Comparison of ENCODE assay signal across 8 cellular contexts in genomic region chr1:248841702-248842395, GRCh38. TPM values are rescaled to one million over a fixed set of nuclear protein-coding genes. Genes with fewer than 3 reads are reported as not detected.
DNase-seq lines count a peak whose midpoint lies in the region; ATAC-seq and TF ChIP-seq lines count a peak whose summit lies in the region.

No MANE protein-coding gene starts in this region.

- H3K4me1 ChIP-seq in CD4-positive, alpha-beta memory T cell (ENCODE audit: insufficient read depth, low read length), result peaks cover 36% of the 10 kb centered on the region
- H3K4me1 ChIP-seq in HEK293 (ENCODE audit: control insufficient read depth, insufficient read depth, low read length) (no peaks in the 10 kb centered on the region), sigmoid colon (peaks cover 0 to 48% (median 46%) of the 10 kb centered on the region in 4 donors)

- peak overlapping the region in 3 of 7 donors; percentile 29 to 70 (median 53) for H3K27ac Mint-ChIP-seq in CD4-positive, alpha-beta memory T cell
- peak overlapping the region; percentile 52; the same call in 1 of the 2 replicates for H3K27ac Mint-ChIP-seq in WTC11

- H3K4me1 Mint-ChIP-seq in CD4-positive, alpha-beta memory T cell, result peaks cover 13 to 36% (median 24%) of the 10 kb centered on the region in 4 donors
- peaks cover 4% of the 10 kb centered on the region for H3K4me1 Mint-ChIP-seq in WTC11

- peaks cover 13 to 28% of the 10 kb centered on the region in 2 donors for H3K36me3 Mint-ChIP-seq in CD4-positive, alpha-beta memory T cell
- peaks cover 12% of the 10 kb centered on the region for H3K36me3 Mint-ChIP-seq in WTC11

- H3K27ac ChIP-seq in CD4-positive, alpha-beta memory T cell (ENCODE audit: low read depth, low read length), result no peak overlapping the region
- H3K27ac ChIP-seq in HEK293 (ENCODE audit: extremely low read depth, low read depth, low read length) (no peak overlapping the region), sigmoid colon (peak overlapping the region; percentile 62 to 73 (median 72))

- intact Hi-C loops in CD4-positive, alpha-beta memory T cell (cut with micrococcal nuclease), result no loop called here
- intact Hi-C loops in sigmoid colon (cut with DNase I), result no loop called here

- H3K9me3 Mint-ChIP-seq in CD4-positive, alpha-beta memory T cell, result no peaks in the 10 kb centered on the region
- H3K9me3 Mint-ChIP-seq in WTC11, result no peaks in the 10 kb centered on the region

- TF ChIP-seq POLR2A in sigmoid colon (IDR thresholded peaks at IDR 0.05), result no peak

- CTCF ChIA-PET in CD4-positive, alpha-beta memory T cell (lab: Charles Lee; ENCODE audit: partially characterized antibody), result interaction anchor here (1.0 to 2.9 kb wide), 8 partner anchors 9 to 61 kb away, joined by 3 to 12 read pairs (median 5); partner anchors contain the start of genes SH3BP5L and ZNF692
- CTCF ChIA-PET in HEK293 (lab: Yijun Ruan, JAX), result interaction anchor here (0.6 to 0.7 kb wide), 2 partner anchors 10 to 19 kb away, joined by 3 read pairs; no protein-coding TSS in a partner anchor
- CTCF ChIA-PET in WTC11 (lab: Charles Lee), result interaction anchor here (0.6 to 1.9 kb wide), 16 partner anchors 8 to 84 kb away, joined by 3 to 25 read pairs (median 4); partner anchors contain the start of genes SH3BP5L and ZNF692

- TF ChIP-seq CTCF in HEK293 (tag by site-specific recombination; IDR thresholded peaks at IDR 0.05) (no peak), WTC11 (IDR thresholded peaks at IDR 0.05) (peak; percentile 36), fibroblast of the aortic adventitia (IDR thresholded peaks at IDR 0.05; ENCODE audit: insufficient read depth, low read length) (peak; percentile 76), sigmoid colon (IDR thresholded peaks at IDR 0.05) (peak in 3 of 4 experiments; percentile 40 to 52 (median 47))

- DNase-seq in CD4-positive, alpha-beta memory T cell, result peak in 4 of 5 donors; percentile 40 to 45 (median 42)
- DNase-seq in WTC11 (ENCODE audit: low spot score), result peak; percentile 62
- DNase-seq in fibroblast of the aortic adventitia (ENCODE audit: low read depth), result peak; percentile 83
- DNase-seq in sigmoid colon, result no peak
- DNase-seq in HuH-7 (ENCODE audit: low spot score), result no peak
- DNase-seq in HuH-7.5 (ENCODE audit: low spot score), result no peak
- no peak for DNase-seq in GOT3 (lab: John Stamatoyannopoulos, UW)

- no peak overlapping the region for H3K4me3 ChIP-seq in CD4-positive, alpha-beta memory T cell (ENCODE audit: low read length in 2 of 2)
- H3K4me3 ChIP-seq in HEK293 (ENCODE audit: low read depth, low read length) (no peak overlapping the region), fibroblast of the aortic adventitia (ENCODE audit: low read depth, low read length) (peak overlapping the region; percentile 6), sigmoid colon (no peak overlapping the region)

- no peak for TF ChIP-seq EP300 in sigmoid colon (IDR thresholded peaks at IDR 0.05)

- ATAC-seq in WTC11, result no peak; the same call in 1 of the 2 replicates

- no peak overlapping the region for H3K4me3 Mint-ChIP-seq in CD4-positive, alpha-beta memory T cell
- H3K4me3 Mint-ChIP-seq in WTC11, result no peak overlapping the region

- no peaks in the 10 kb centered on the region for H3K27me3 ChIP-seq in CD4-positive, alpha-beta memory T cell (ENCODE audit: insufficient read depth, low read length)
- H3K27me3 ChIP-seq in sigmoid colon, result no peaks in the 10 kb centered on the region

- H3K27me3 Mint-ChIP-seq in CD4-positive, alpha-beta memory T cell, result no peaks in the 10 kb centered on the region
- no peaks in the 10 kb centered on the region for H3K27me3 Mint-ChIP-seq in WTC11 (ENCODE audit: low read depth)

- H3K36me3 ChIP-seq in CD4-positive, alpha-beta memory T cell (ENCODE audit: insufficient read depth, low read length), result peaks cover 26% of the 10 kb centered on the region
- H3K36me3 ChIP-seq in HEK293 (ENCODE audit: control insufficient read depth in 2 of 2, insufficient read depth in 1 of 2, low read length in 2 of 2) (peaks cover 0 to 39% of the 10 kb centered on the region in 2 experiments; a peak in 1 of 3 replicates), sigmoid colon (peaks cover 9 to 26% (median 23%) of the 10 kb centered on the region in 4 donors)

- no peaks in the 10 kb centered on the region for H3K9me3 ChIP-seq in CD4-positive, alpha-beta memory T cell (ENCODE audit: control insufficient read depth in 1 of 2, low read length in 2 of 2)
- H3K9me3 ChIP-seq in HEK293 (ENCODE audit: control insufficient read depth, insufficient read depth, low read depth, low read length), result no peaks in the 10 kb centered on the region
- no peaks in the 10 kb centered on the region for H3K9me3 ChIP-seq in sigmoid colon

- POLR2A ChIA-PET in CD4-positive, alpha-beta memory T cell (lab: Charles Lee; ENCODE audit: partially characterized antibody), result interaction anchor here (0.9 to 7.0 kb wide), 3 partner anchors 9 to 32 kb away, joined by 4 to 210 read pairs (median 9); partner anchors contain the start of gene ZNF692
- POLR2A ChIA-PET in HEK293 (lab: Yijun Ruan, JAX), result interaction anchor here (1.0 kb wide), 1 partner anchor 16 kb away, joined by 3 read pairs; the partner anchor contains the start of gene SH3BP5L
- POLR2A ChIA-PET in WTC11 (lab: Charles Lee), result interaction anchor here (1.0 to 1.7 kb wide), 3 partner anchors 16 to 65 kb away, joined by 3 to 5 read pairs (median 4); partner anchors contain the start of genes SH3BP5L and ZNF692

- 55 to 63% methylated on average over 12 of the region's 12 CpGs for WGBS in sigmoid colon, 2 donors

TF ChIP-seq in HEK293, 187 proteins besides CTCF, POLR2A, EP300 and RAD21 (continues in another document):
- TF ChIP-seq, protein P1, sequence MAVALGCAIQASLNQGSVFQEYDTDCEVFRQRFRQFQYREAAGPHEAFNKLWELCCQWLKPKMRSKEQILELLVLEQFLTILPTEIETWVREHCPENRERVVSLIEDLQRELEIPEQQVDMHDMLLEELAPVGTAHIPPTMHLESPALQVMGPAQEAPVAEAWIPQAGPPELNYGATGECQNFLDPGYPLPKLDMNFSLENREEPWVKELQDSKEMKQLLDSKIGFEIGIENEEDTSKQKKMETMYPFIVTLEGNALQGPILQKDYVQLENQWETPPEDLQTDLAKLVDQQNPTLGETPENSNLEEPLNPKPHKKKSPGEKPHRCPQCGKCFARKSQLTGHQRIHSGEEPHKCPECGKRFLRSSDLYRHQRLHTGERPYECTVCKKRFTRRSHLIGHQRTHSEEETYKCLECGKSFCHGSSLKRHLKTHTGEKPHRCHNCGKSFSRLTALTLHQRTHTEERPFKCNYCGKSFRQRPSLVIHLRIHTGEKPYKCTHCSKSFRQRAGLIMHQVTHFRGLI (tag by site-specific recombination; IDR thresholded peaks at IDR 0.05), result no peak
- TF ChIP-seq ZBTB7A (tag by site-specific recombination; IDR thresholded peaks at IDR 0.05; ENCODE audit: low read depth), result no peak

TF ChIP-seq in WTC11, 78 proteins besides CTCF, POLR2A, EP300 and RAD21 (continues in another document):
- no peak for TF ChIP-seq E2F1 (CRISPR knock-in tag; IDR thresholded peaks at IDR 0.05)

RNA-seq across cellular contexts. Expression of gene ZNF672, which starts 3.8 kb away (rescaled TPM):
- 10 to 100 TPM; 39.7 to 42.8 TPM for total RNA-seq in CD4-positive, alpha-beta memory T cell
- 10 to 100 TPM; 12.4 to 29.2 TPM for polyA plus RNA-seq in CD4-positive, alpha-beta memory T cell
- 34.1 to 37.9 TPM (median 34.6 TPM) in 3 replicates for total RNA-seq in WTC11 (2021)
- total RNA-seq in fibroblast of the aortic adventitia (ENCODE audit: low replicate concordance), result 12.9 and 14.0 TPM in 2 replicates
- 10 to 100 TPM; 17.5 to 31.1 (median 22.5) TPM for total RNA-seq in sigmoid colon
- 10 to 100 TPM; 14.4 to 25.6 (median 17.6) TPM for polyA plus RNA-seq in sigmoid colon

RNA-seq across cellular contexts. Expression of gene SH3BP5L, which starts 16.1 kb away (rescaled TPM):
- 10 to 100 TPM; 40.9 to 43.4 TPM for total RNA-seq in CD4-positive, alpha-beta memory T cell
- 1 to 10 TPM in 1 of 2 donors, under 1 TPM in 1; 0.77 to 4.4 TPM for polyA plus RNA-seq in CD4-positive, alpha-beta memory T cell
- total RNA-seq in WTC11 (2021) (28.3 to 32.9 TPM (median 28.3 TPM) in 3 replicates), fibroblast of the aortic adventitia (ENCODE audit: low replicate concordance) (20.2 and 21.8 TPM in 2 replicates), sigmoid colon (10 to 100 TPM; 13.7 to 18.3 (median 15.3) TPM)
- polyA plus RNA-seq in sigmoid colon, result 10 to 100 TPM; 16.2 to 23.5 (median 19.0) TPM

RNA-seq across cellular contexts. Expression of gene ZNF692, which starts 17.0 kb away (rescaled TPM):
- total RNA-seq in CD4-positive, alpha-beta memory T cell, result 10 to 100 TPM; 70.8 to 74.8 TPM
- 10 to 100 TPM; 10.9 to 13.0 TPM for polyA plus RNA-seq in CD4-positive, alpha-beta memory T cell
- total RNA-seq in WTC11 (2021) (50.7 to 59.1 TPM (median 56.0 TPM) in 3 replicates), fibroblast of the aortic adventitia (ENCODE audit: low replicate concordance) (8.9 and 9.6 TPM in 2 replicates), sigmoid colon (10 to 100 TPM; 23.5 to 59.8 (median 30.9) TPM)
- polyA plus RNA-seq in sigmoid colon, result 10 to 100 TPM in 2 of 3 donors, 1 to 10 TPM in 1; 5.4 to 63.2 (median 10.4) TPM

Comparison
In these comparisons a context has a peak if more than half of its experiments do, and no peak if none do; other contexts are left out.
1. DNase-seq: peak in CD4-positive, alpha-beta memory T cell (4 of 5), WTC11 (single experiment) and fibroblast of the aortic adventitia (single experiment); none in sigmoid colon (single experiment), HuH-7 (single experiment), HuH-7.5 (single experiment) and GOT3 (single experiment).
2. H3K27ac ChIP-seq: peak in sigmoid colon (4 of 4); none in CD4-positive, alpha-beta memory T cell (single experiment) and HEK293 (single experiment).